Comparison of ENCODE assay signal across 8 cellular contexts in genomic region chr22:17501679-17502285, GRCh38.
DNase-seq lines count a peak whose midpoint lies in the region; ATAC-seq and TF ChIP-seq lines count a peak whose summit lies in the region.

No MANE protein-coding gene starts in this region.

- H3K27ac ChIP-seq in 22Rv1 (no peak overlapping the region), OCI-LY7 (ENCODE audit: low read depth, low read length, poor library complexity, severe bottlenecking) (no peak overlapping the region), tibial nerve (no peak overlapping the region)

- H3K4me1 ChIP-seq in OCI-LY7 (ENCODE audit: insufficient read depth, low read length, poor library complexity, severe bottlenecking) (peaks cover 10% of the 10 kb centered on the region), tibial nerve (peaks cover 0 to 4% (median 0%) of the 10 kb centered on the region in 4 donors)

- peak overlapping the region; percentile 67; the same call in 1 of the 2 replicates for H2AFZ ChIP-seq in OCI-LY7 (ENCODE audit: low read length)

- H3K27me3 ChIP-seq in tibial nerve: no peaks in the 10 kb centered on the region

- DNase-seq in DMS79 (lab: John Stamatoyannopoulos, UW) (peak; percentile 0), OCI-LY7 (ENCODE audit: low spot score) (peak; percentile 85), cerebellum (ENCODE audit: low spot score) (peak; percentile 80), left kidney (ENCODE audit: low read depth, low spot score) (peak; percentile 89), tibial nerve (ENCODE audit: low spot score in 2 of 2) (peak in 1 of 2 donors; percentile 63)

- TF ChIP-seq EP300 in tibial nerve (IDR thresholded peaks at IDR 0.05): no peak

- H3K4me3 ChIP-seq in OCI-LY7 (ENCODE audit: low read depth, low read length, poor library complexity, severe bottlenecking) (peak overlapping the region; percentile 27), tibial nerve (no peak overlapping the region)

- no peak for ATAC-seq in HG02571 (IDR thresholded peaks at IDR 0.05; ENCODE audit: unreplicated experiment)

- no peaks in the 10 kb centered on the region for H3K36me3 ChIP-seq in OCI-LY7 (ENCODE audit: insufficient read depth, low read length)
- peaks cover 0 to 10% (median 0%) of the 10 kb centered on the region in 3 donors for H3K36me3 ChIP-seq in tibial nerve

- no peaks in the 10 kb centered on the region for H4K20me1 ChIP-seq in OCI-LY7 (ENCODE audit: insufficient read depth, low read length)

- peak overlapping the region; percentile 52 for H3K4me2 ChIP-seq in OCI-LY7 (ENCODE audit: low read length)

- POLR2A ChIA-PET in OCI-LY7 (lab: Charles Lee): interaction anchor here (0.6 to 2.7 kb wide), 8 partner anchors 8 to 427 kb away, joined by 3 to 19 read pairs (median 4); no protein-coding TSS in a partner anchor

- H3K79me2 ChIP-seq in OCI-LY7 (ENCODE audit: insufficient read depth, low read depth, low read length): no peaks in the 10 kb centered on the region

- TF ChIP-seq CTCF in 22Rv1 (IDR thresholded peaks at IDR 0.05) (peak; percentile 77), LNCAP (IDR thresholded peaks at IDR 0.05) (peak; percentile 69), OCI-LY7 (conservative IDR thresholded peaks at IDR 0.05; ENCODE audit: low read length) (peak; percentile 99), tibial nerve (IDR thresholded peaks at IDR 0.05) (peak; percentile 44 to 75 (median 65))

- no peak for TF ChIP-seq POLR2A in tibial nerve (IDR thresholded peaks at IDR 0.05)

- H3K9me3 ChIP-seq in OCI-LY7 (ENCODE audit: low read length) (no peaks in the 10 kb centered on the region), tibial nerve (no peaks in the 10 kb centered on the region)

- CTCF ChIA-PET in OCI-LY7 (lab: Charles Lee; ENCODE audit: unreplicated experiment): interaction anchor here (1.0 to 2.4 kb wide), 6 partner anchors 26 to 491 kb away, joined by 3 to 26 read pairs (median 3); no protein-coding TSS in a partner anchor

- intact Hi-C loops in OCI-LY7 (cut with micrococcal nuclease; ENCODE audit: unreplicated experiment): loop anchor here (1.0 kb wide), 3 partner anchors 296 to 426 kb away; no protein-coding TSS in a partner anchor

- BruUV-seq in OCI-LY7 (replicated peaks; lab: Mats Ljungman, UMichigan): no TSS peak

- H3K9me2 ChIP-seq in OCI-LY7 (ENCODE audit: insufficient read depth, low read length): no peaks in the 10 kb centered on the region

- WGBS in tibial nerve, 2 donors: 47 to 49% methylated on average over 12 of the region's 12 CpGs
